In genomic region chr11:108220721-108221346, GRCh38 we compare ENCODE assay signal across 1 cellular context.
A peak's percentile ranks its signal among the peaks of the same experiment; 100 is the strongest.
TF ChIP-seq lines count a peak whose summit lies in the region.

No MANE protein-coding gene starts in this region.

TF ChIP-seq in K562, 482 proteins besides CTCF, POLR2A, EP300 and RAD21 (continued from another document and continues in another):
- TF ChIP-seq TSHZ1 (CRISPR knock-in tag; IDR thresholded peaks at IDR 0.05) = no peak
- no peak for TF ChIP-seq ZNF232 (CRISPR knock-in tag; IDR thresholded peaks at IDR 0.05)
- no peak for TF ChIP-seq CBX2 (IDR thresholded peaks at IDR 0.05; ENCODE audit: insufficient read depth, low read length, poor library complexity, severe bottlenecking)
- TF ChIP-seq ZKSCAN3 (CRISPR knock-in tag; IDR thresholded peaks at IDR 0.05) = no peak
- TF ChIP-seq KAT7 (CRISPR knock-in tag; IDR thresholded peaks at IDR 0.05; ENCODE audit: borderline replicate concordance) = no peak
- peak in 1 of 3 experiments; percentile 76 for TF ChIP-seq YY1 (IDR thresholded peaks at IDR 0.05; ENCODE audit: borderline replicate concordance in 1 of 3, control insufficient read depth in 1 of 3, extremely low read depth in 1 of 3, insufficient read depth in 3 of 3, insufficient read length in 1 of 3, insufficient replicate concordance in 2 of 3, low read depth in 1 of 3, low read length in 2 of 3)
- TF ChIP-seq, protein P1, sequence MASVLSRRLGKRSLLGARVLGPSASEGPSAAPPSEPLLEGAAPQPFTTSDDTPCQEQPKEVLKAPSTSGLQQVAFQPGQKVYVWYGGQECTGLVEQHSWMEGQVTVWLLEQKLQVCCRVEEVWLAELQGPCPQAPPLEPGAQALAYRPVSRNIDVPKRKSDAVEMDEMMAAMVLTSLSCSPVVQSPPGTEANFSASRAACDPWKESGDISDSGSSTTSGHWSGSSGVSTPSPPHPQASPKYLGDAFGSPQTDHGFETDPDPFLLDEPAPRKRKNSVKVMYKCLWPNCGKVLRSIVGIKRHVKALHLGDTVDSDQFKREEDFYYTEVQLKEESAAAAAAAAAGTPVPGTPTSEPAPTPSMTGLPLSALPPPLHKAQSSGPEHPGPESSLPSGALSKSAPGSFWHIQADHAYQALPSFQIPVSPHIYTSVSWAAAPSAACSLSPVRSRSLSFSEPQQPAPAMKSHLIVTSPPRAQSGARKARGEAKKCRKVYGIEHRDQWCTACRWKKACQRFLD (CRISPR knock-in tag; IDR thresholded peaks at IDR 0.05) = no peak
- no peak for TF ChIP-seq DNMT1 (IDR thresholded peaks at IDR 0.05)
- TF ChIP-seq ZBTB17 (CRISPR knock-in tag; IDR thresholded peaks at IDR 0.05) = no peak
- TF ChIP-seq ZNF134 (CRISPR knock-in tag; conservative IDR thresholded peaks at IDR 0.05) = no peak
- no peak for TF ChIP-seq ARNT (IDR thresholded peaks at IDR 0.05)
- TF ChIP-seq HNRNPK (IDR thresholded peaks at IDR 0.05; ENCODE audit: low read depth, low read length, poor library complexity, severe bottlenecking) = no peak
- TF ChIP-seq TBL1XR1 (IDR thresholded peaks at IDR 0.05; ENCODE audit: low read length in 2 of 2) = no peak
- no peak for TF ChIP-seq ZBTB9 (CRISPR knock-in tag; IDR thresholded peaks at IDR 0.05)
- no peak for TF ChIP-seq RBM15 (IDR thresholded peaks at IDR 0.05; ENCODE audit: insufficient read depth, low read length)
- TF ChIP-seq, protein P2, sequence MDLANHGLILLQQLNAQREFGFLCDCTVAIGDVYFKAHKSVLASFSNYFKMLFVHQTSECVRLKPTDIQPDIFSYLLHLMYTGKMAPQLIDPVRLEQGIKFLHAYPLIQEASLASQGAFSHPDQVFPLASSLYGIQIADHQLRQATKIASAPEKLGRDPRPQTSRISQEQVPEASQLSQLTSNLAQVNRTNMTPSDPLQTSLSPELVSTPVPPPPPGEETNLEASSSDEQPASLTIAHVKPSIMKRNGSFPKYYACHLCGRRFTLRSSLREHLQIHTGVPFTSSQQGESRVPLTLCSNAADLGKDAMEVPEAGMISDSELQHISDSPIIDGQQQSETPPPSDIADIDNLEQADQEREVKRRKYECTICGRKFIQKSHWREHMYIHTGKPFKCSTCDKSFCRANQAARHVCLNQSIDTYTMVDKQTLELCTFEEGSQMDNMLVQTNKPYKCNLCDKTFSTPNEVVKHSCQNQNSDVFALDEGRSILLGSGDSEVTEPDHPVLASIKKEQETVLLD (IDR thresholded peaks at IDR 0.05) = no peak
- no peak for TF ChIP-seq ZNF57 (CRISPR knock-in tag; IDR thresholded peaks at IDR 0.05)
- TF ChIP-seq SPI1 (IDR thresholded peaks at IDR 0.05; ENCODE audit: borderline replicate concordance, low read depth, low read length) = peak; percentile 36; the same call in 1 of the 2 replicates
- TF ChIP-seq POLR3G (IDR thresholded peaks at IDR 0.05; ENCODE audit: extremely low read depth, insufficient read length, insufficient replicate concordance) = no peak
- TF ChIP-seq, protein P3, sequence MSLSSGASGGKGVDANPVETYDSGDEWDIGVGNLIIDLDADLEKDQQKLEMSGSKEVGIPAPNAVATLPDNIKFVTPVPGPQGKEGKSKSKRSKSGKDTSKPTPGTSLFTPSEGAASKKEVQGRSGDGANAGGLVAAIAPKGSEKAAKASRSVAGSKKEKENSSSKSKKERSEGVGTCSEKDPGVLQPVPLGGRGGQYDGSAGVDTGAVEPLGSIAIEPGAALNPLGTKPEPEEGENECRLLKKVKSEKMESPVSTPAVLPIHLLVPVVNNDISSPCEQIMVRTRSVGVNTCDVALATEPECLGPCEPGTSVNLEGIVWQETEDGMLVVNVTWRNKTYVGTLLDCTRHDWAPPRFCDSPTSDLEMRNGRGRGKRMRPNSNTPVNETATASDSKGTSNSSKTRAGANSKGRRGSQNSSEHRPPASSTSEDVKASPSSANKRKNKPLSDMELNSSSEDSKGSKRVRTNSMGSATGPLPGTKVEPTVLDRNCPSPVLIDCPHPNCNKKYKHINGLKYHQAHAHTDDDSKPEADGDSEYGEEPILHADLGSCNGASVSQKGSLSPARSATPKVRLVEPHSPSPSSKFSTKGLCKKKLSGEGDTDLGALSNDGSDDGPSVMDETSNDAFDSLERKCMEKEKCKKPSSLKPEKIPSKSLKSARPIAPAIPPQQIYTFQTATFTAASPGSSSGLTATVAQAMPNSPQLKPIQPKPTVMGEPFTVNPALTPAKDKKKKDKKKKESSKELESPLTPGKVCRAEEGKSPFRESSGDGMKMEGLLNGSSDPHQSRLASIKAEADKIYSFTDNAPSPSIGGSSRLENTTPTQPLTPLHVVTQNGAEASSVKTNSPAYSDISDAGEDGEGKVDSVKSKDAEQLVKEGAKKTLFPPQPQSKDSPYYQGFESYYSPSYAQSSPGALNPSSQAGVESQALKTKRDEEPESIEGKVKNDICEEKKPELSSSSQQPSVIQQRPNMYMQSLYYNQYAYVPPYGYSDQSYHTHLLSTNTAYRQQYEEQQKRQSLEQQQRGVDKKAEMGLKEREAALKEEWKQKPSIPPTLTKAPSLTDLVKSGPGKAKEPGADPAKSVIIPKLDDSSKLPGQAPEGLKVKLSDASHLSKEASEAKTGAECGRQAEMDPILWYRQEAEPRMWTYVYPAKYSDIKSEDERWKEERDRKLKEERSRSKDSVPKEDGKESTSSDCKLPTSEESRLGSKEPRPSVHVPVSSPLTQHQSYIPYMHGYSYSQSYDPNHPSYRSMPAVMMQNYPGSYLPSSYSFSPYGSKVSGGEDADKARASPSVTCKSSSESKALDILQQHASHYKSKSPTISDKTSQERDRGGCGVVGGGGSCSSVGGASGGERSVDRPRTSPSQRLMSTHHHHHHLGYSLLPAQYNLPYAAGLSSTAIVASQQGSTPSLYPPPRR (CRISPR knock-in tag; IDR thresholded peaks at IDR 0.05; ENCODE audit: borderline replicate concordance) = no peak
- TF ChIP-seq MCM3 (IDR thresholded peaks at IDR 0.05) = no peak
- no peak for TF ChIP-seq HDAC8 (tag; IDR thresholded peaks at IDR 0.05)
- TF ChIP-seq FOXP1 (CRISPR knock-in tag; IDR thresholded peaks at IDR 0.05) = no peak
- TF ChIP-seq HOXB6 (CRISPR knock-in tag; IDR thresholded peaks at IDR 0.05; ENCODE audit: borderline replicate concordance) = no peak
- TF ChIP-seq ZNF445 (CRISPR knock-in tag; IDR thresholded peaks at IDR 0.05; ENCODE audit: low read depth) = no peak
- no peak for TF ChIP-seq GATAD2B (IDR thresholded peaks at IDR 0.05; ENCODE audit: borderline replicate concordance)
- TF ChIP-seq TCF15 (CRISPR knock-in tag; IDR thresholded peaks at IDR 0.05) = no peak
- TF ChIP-seq NFE2 (IDR thresholded peaks at IDR 0.05; ENCODE audit: low read depth) = no peak
- no peak for TF ChIP-seq FOXJ3 (CRISPR knock-in tag; IDR thresholded peaks at IDR 0.05)
- 0 out of 2 replicates have a peak, but pooled peaks have one; percentile 33 for TF ChIP-seq FOXJ2 (tag; IDR thresholded peaks at IDR 0.05)
- TF ChIP-seq LEF1 (IDR thresholded peaks at IDR 0.05) = no peak
- TF ChIP-seq NFIC (IDR thresholded peaks at IDR 0.05) = no peak
- TF ChIP-seq PKNOX1 (IDR thresholded peaks at IDR 0.05) = peak; percentile 29; the same call in 1 of the 2 replicates
- no peak for TF ChIP-seq RBM17 (IDR thresholded peaks at IDR 0.05; ENCODE audit: borderline replicate concordance, low read depth, low read length)
- TF ChIP-seq, protein P4, sequence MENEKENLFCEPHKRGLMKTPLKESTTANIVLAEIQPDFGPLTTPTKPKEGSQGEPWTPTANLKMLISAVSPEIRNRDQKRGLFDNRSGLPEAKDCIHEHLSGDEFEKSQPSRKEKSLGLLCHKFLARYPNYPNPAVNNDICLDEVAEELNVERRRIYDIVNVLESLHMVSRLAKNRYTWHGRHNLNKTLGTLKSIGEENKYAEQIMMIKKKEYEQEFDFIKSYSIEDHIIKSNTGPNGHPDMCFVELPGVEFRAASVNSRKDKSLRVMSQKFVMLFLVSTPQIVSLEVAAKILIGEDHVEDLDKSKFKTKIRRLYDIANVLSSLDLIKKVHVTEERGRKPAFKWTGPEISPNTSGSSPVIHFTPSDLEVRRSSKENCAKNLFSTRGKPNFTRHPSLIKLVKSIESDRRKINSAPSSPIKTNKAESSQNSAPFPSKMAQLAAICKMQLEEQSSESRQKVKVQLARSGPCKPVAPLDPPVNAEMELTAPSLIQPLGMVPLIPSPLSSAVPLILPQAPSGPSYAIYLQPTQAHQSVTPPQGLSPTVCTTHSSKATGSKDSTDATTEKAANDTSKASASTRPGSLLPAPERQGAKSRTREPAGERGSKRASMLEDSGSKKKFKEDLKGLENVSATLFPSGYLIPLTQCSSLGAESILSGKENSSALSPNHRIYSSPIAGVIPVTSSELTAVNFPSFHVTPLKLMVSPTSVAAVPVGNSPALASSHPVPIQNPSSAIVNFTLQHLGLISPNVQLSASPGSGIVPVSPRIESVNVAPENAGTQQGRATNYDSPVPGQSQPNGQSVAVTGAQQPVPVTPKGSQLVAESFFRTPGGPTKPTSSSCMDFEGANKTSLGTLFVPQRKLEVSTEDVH (IDR thresholded peaks at IDR 0.05; ENCODE audit: low read depth, partially characterized antibody) = no peak
- peak; percentile 76; the same call in 1 of the 2 replicates for TF ChIP-seq HMBOX1 (IDR thresholded peaks at IDR 0.05)
- TF ChIP-seq TBP (optimal IDR thresholded peaks at IDR 0.05; ENCODE audit: low read depth, low read length) = no peak
- TF ChIP-seq NR3C1 (CRISPR knock-in tag; IDR thresholded peaks at IDR 0.05) = no peak
- no peak for TF ChIP-seq GABPA (tag; conservative IDR thresholded peaks at IDR 0.05; ENCODE audit: low read depth)
- no peak for TF ChIP-seq FOXA3 (CRISPR knock-in tag; conservative IDR thresholded peaks at IDR 0.05 in 1 of 2, IDR thresholded peaks at IDR 0.05 in 1 of 2)
- no peak for TF ChIP-seq LCOR (CRISPR knock-in tag; IDR thresholded peaks at IDR 0.05)
- no peak for TF ChIP-seq MED1 (CRISPR knock-in tag; IDR thresholded peaks at IDR 0.05; ENCODE audit: borderline replicate concordance)
- TF ChIP-seq NRF1 (conservative IDR thresholded peaks at IDR 0.05 in 1 of 2, IDR thresholded peaks at IDR 0.05 in 1 of 2) = no peak
- TF ChIP-seq ETS2 (tag; IDR thresholded peaks at IDR 0.05; ENCODE audit: borderline replicate concordance, poor library complexity, severe bottlenecking) = no peak
- no peak for TF ChIP-seq CREB1 (IDR thresholded peaks at IDR 0.05)
- TF ChIP-seq CREB1 (CRISPR knock-in tag; IDR thresholded peaks at IDR 0.05) = no peak
- TF ChIP-seq NUFIP1 (IDR thresholded peaks at IDR 0.05; ENCODE audit: partially characterized antibody) = no peak
- no peak for TF ChIP-seq PREB (CRISPR knock-in tag; IDR thresholded peaks at IDR 0.05)
